ENCODE assay signal across 8 cellular contexts in genomic region chr20:63537525-63538203, GRCh38. TPM values are rescaled to one million over a fixed set of nuclear protein-coding genes. Genes with fewer than 3 reads are reported as not detected.
A peak's percentile ranks its signal among the peaks of the same experiment; 100 is the strongest.
DNase-seq lines count a peak whose midpoint lies in the region; ATAC-seq and TF ChIP-seq lines count a peak whose summit lies in the region.

No MANE protein-coding gene starts in this region.

- H3K27me3 ChIP-seq in HCT116 (ENCODE audit: insufficient read depth, low read length): no peaks in the 10 kb centered on the region
- H3K27me3 ChIP-seq in MG63: no peaks in the 10 kb centered on the region
- peaks cover 6% of the 10 kb centered on the region; the same call in 1 of the 2 replicates for H3K27me3 ChIP-seq in SJCRH30
- H3K27me3 ChIP-seq in ovary: no peaks in the 10 kb centered on the region
- peaks cover 0 to 32% of the 10 kb centered on the region in 2 donors for H3K27me3 ChIP-seq in tibial nerve

- H3K79me2 ChIP-seq in HCT116 (ENCODE audit: insufficient read depth, low read length): no peaks in the 10 kb centered on the region

- H3K4me1 ChIP-seq in HCT116 (ENCODE audit: control insufficient read depth in 1 of 2, insufficient read depth in 2 of 2, low read length in 2 of 2) (peaks cover 41 to 88% of the 10 kb centered on the region in 2 experiments), SJCRH30 (peaks cover 23% of the 10 kb centered on the region), ovary (ENCODE audit: insufficient read depth) (peaks cover 2% of the 10 kb centered on the region), tibial nerve (peaks cover 0 to 43% (median 11%) of the 10 kb centered on the region in 4 donors)

- TF ChIP-seq RAD21 in HCT116 (IDR thresholded peaks at IDR 0.05; ENCODE audit: low read depth): no peak

- H3K4me3 ChIP-seq in GM08714 (ENCODE audit: low read length) (peak overlapping the region; percentile 18; the same call in 1 of the 2 replicates), HCT116 (replicated peaks in 1 of 2; ENCODE audit: low read depth in 1 of 2, low read length in 2 of 2) (peak overlapping the region; percentile 67), MG63 (peak overlapping the region; percentile 36), SJCRH30 (peak overlapping the region; percentile 33), ovary (no peak overlapping the region), tibial nerve (peak overlapping the region in 3 of 4 donors; percentile 15 to 42 (median 36))

- H3K4me2 ChIP-seq in HCT116 (ENCODE audit: low read length): peak overlapping the region; percentile 99

- WGBS in ovary, 3 donors: 10 to 21% (median 16%) methylated on average over 29 to 34 of the region's 34 CpGs
- 8 to 13% methylated on average over 17 to 30 of the region's 34 CpGs for WGBS in tibial nerve, 2 donors

- POLR2A ChIA-PET in HCT116 (lab: Charles Lee): interaction anchor here (0.9 to 3.3 kb wide), 11 partner anchors 14 to 443 kb away, joined by 3 to 9 read pairs (median 4); partner anchors contain the start of genes PPDPF, TNFRSF6B and TPD52L2

- no peak overlapping the region for H2AFZ ChIP-seq in HCT116 (ENCODE audit: low read depth, low read length, poor library complexity, severe bottlenecking)

- peak in 2 of 3 experiments; percentile 80 to 86; a peak in 4 of 6 replicates for TF ChIP-seq CTCF in HCT116 (IDR thresholded peaks at IDR 0.05 in 2 of 3, conservative IDR thresholded peaks at IDR 0.05 in 1 of 3; ENCODE audit: borderline replicate concordance in 1 of 3, insufficient read depth in 1 of 3, low read depth in 2 of 3, low read length in 2 of 3)
- TF ChIP-seq CTCF in ovary (IDR thresholded peaks at IDR 0.05): peak; percentile 74 to 96 (median 93)
- peak; percentile 88 to 99 (median 95) for TF ChIP-seq CTCF in tibial nerve (IDR thresholded peaks at IDR 0.05)

- H4K20me1 ChIP-seq in HCT116 (ENCODE audit: insufficient read depth): no peaks in the 10 kb centered on the region

- RAD21 ChIA-PET in HCT116 (lab: Charles Lee; ENCODE audit: low non-redundant PET in 1 of 2, low total read pairs in 2 of 2, uncharacterized antibody in 2 of 2, unreplicated experiment in 2 of 2): interaction anchor here (0.6 to 2.0 kb wide), 16 partner anchors 9 to 539 kb away, joined by 3 to 8 read pairs (median 4); partner anchors contain the start of genes PPDPF (in 1 of the 2) and TPD52L2 (in 1 of the 2)

- H3K36me3 ChIP-seq in HCT116 (ENCODE audit: control insufficient read depth in 1 of 2, insufficient read depth in 2 of 2, low read length in 2 of 2) (no peaks in the 10 kb centered on the region), MG63 (no peaks in the 10 kb centered on the region), SJCRH30 (no peaks in the 10 kb centered on the region), ovary (no peaks in the 10 kb centered on the region), tibial nerve (no peaks in the 10 kb centered on the region)

- H3K9me3 ChIP-seq in HCT116 (ENCODE audit: control insufficient read depth in 1 of 2, insufficient read depth in 1 of 2, low read depth in 1 of 2, low read length in 2 of 2) (no peaks in the 10 kb centered on the region), MG63 (no peaks in the 10 kb centered on the region), SJCRH30 (replicated peaks) (no peaks in the 10 kb centered on the region), ovary (no peaks in the 10 kb centered on the region), tibial nerve (no peaks in the 10 kb centered on the region)

- intact Hi-C loops in HCT116 (cut with micrococcal nuclease) (loop anchor here (2.0 to 10.0 kb wide), 8 partner anchors 35 to 437 kb away; partner anchors contain the start of genes GMEB2, TNFRSF6B and TPD52L2), ovary (cut with DNase I) (loop anchor here (2.0 to 10.0 kb wide), 6 partner anchors 107 to 440 kb away; partner anchors contain the start of genes ABHD16B (in 2 of the 4) and SAMD10 (in 1 of the 4))

- CTCF ChIA-PET in HCT116 (lab: Charles Lee): interaction anchor here (0.6 to 3.3 kb wide), 31 partner anchors 9 to 702 kb away, joined by 3 to 30 read pairs (median 3); partner anchors contain the start of genes ARFRP1, HELZ2, PPDPF and PRPF6

- no peak for TF ChIP-seq EP300 in ovary (IDR thresholded peaks at IDR 0.05)
- TF ChIP-seq EP300 in tibial nerve (IDR thresholded peaks at IDR 0.05): peak in 1 of 2 donors; percentile 18

- no peaks in the 10 kb centered on the region for H3K9me2 ChIP-seq in HCT116 (ENCODE audit: insufficient read depth)

- peak overlapping the region; percentile 76 for H3K9ac ChIP-seq in HCT116 (ENCODE audit: low read length)

- DNase-seq in HCT116 (ENCODE audit: low read depth, low spot score) (peak; percentile 93), MG63 (peak; percentile 99), SJCRH30 (peak; percentile 100), glomerular visceral epithelial cell (ENCODE audit: extremely low spot score) (peak; percentile 94), ovary (peak; percentile 62 to 87 (median 80)), tibial nerve (ENCODE audit: low spot score in 2 of 2) (peak; percentile 43 to 71)
- peak; percentile 96 for DNase-seq in activated naive CD4-positive, alpha-beta T cell treated with Interleukin-2 at 50 U/mL for 16 hours

- no TSS peak for BruUV-seq in HCT116 (replicated peaks; lab: Mats Ljungman, UMichigan)

- ATAC-seq in HCT116: peak; percentile 84

- H3K27ac ChIP-seq in HCT116 (ENCODE audit: low read depth, low read length) (peak overlapping the region; percentile 97), SJCRH30 (peak overlapping the region; percentile 80), ovary (no peak overlapping the region), tibial nerve (peak overlapping the region in 2 of 4 donors; percentile 60 to 79)

- no peak for TF ChIP-seq POLR2A in HCT116 (IDR thresholded peaks at IDR 0.05; ENCODE audit: borderline replicate concordance, extremely low read depth, insufficient read depth, insufficient read length)
- no peak for TF ChIP-seq POLR2A in ovary (IDR thresholded peaks at IDR 0.05)
- TF ChIP-seq POLR2A in tibial nerve (IDR thresholded peaks at IDR 0.05): no peak

TF ChIP-seq in HCT116, 20 proteins besides CTCF, POLR2A, EP300 and RAD21:
- TF ChIP-seq ATF3 (IDR thresholded peaks at IDR 0.05) (no peak), POLR2AphosphoS5 (IDR thresholded peaks at IDR 0.05; ENCODE audit: low read depth, low read length) (peak; percentile 54), ZFX (IDR thresholded peaks at IDR 0.05) (peak; percentile 4; the same call in 1 of the 2 replicates)

RNA-seq across cellular contexts. Expression of gene PTK6, which starts 0.5 kb away (rescaled TPM):
- total RNA-seq in HCT116 (2021; ENCODE audit: unreplicated experiment) (6.7 TPM), ovary (under 1 TPM in 5 of 7 donors, not detected in 2; 0.08 to 0.46 (median 0.15) TPM), tibial nerve (under 1 TPM in 2 of 4 donors, not detected in 2; 0.21 to 0.90 TPM)
- 7.2 and 8.0 TPM in 2 replicates for polyA plus RNA-seq in HCT116 (2012)
- total RNA-seq in MG63 (2014; rRNA removed; shearing (Covaris generic); ENCODE audit: low replicate concordance): 0.23 and 8.0 TPM in 2 replicates
- 1.4 TPM in 2 replicates for total RNA-seq in SJCRH30 (2014; rRNA removed; shearing (Covaris generic))
- polyA plus RNA-seq in ovary: under 1 TPM; 0.07 to 0.08 TPM

RNA-seq across cellular contexts. Expression of gene SRMS, which starts 9.9 kb away (rescaled TPM):
- total RNA-seq in HCT116 (2021; ENCODE audit: unreplicated experiment) (3.2 TPM), ovary (not detected), tibial nerve (not detected)
- 1.8 and 2.5 TPM in 2 replicates for polyA plus RNA-seq in HCT116 (2012)
- total RNA-seq in MG63 (2014; rRNA removed; shearing (Covaris generic); ENCODE audit: low replicate concordance): not detected in 2 replicates
- not detected in 2 replicates for total RNA-seq in SJCRH30 (2014; rRNA removed; shearing (Covaris generic))
- polyA plus RNA-seq in ovary: not detected

RNA-seq across cellular contexts. Expression of gene FNDC11, which starts 16.3 kb away (rescaled TPM):
- total RNA-seq in HCT116 (2021; ENCODE audit: unreplicated experiment) (5.5 TPM), ovary (1 to 10 TPM in 1 of 7 donors, under 1 TPM in 5, not detected in 1; 0.10 to 5.5 (median 0.36) TPM), tibial nerve (1 to 10 TPM in 1 of 4 donors, under 1 TPM in 2, not detected in 1; 0.21 to 1.4 (median 0.30) TPM)
- 3.1 TPM in 2 replicates for polyA plus RNA-seq in HCT116 (2012)
- not detected in 2 replicates for total RNA-seq in MG63 (2014; rRNA removed; shearing (Covaris generic); ENCODE audit: low replicate concordance)
- total RNA-seq in SJCRH30 (2014; rRNA removed; shearing (Covaris generic)): 0.02 and 0.20 TPM in 2 replicates
- under 1 TPM in 1 of 2 donors, not detected in 1; 0.35 TPM for polyA plus RNA-seq in ovary

RNA-seq across cellular contexts. Expression of gene PPDPF, which starts 17.1 kb away (rescaled TPM):
- total RNA-seq in HCT116 (2021; ENCODE audit: unreplicated experiment): 346 TPM
- polyA plus RNA-seq in HCT116 (2012): 308 and 356 TPM in 2 replicates
- 21.4 and 40.1 TPM in 2 replicates for total RNA-seq in MG63 (2014; rRNA removed; shearing (Covaris generic); ENCODE audit: low replicate concordance)
- total RNA-seq in SJCRH30 (2014; rRNA removed; shearing (Covaris generic)): 149 and 171 TPM in 2 replicates
- 100 to 1,000 TPM in 6 of 7 donors, 10 to 100 TPM in 1; 53.8 to 315 (median 201) TPM for total RNA-seq in ovary
- 100 to 1,000 TPM in 1 of 2 donors, 1 to 10 TPM in 1; 4.9 to 232 TPM for polyA plus RNA-seq in ovary
- 100 to 1,000 TPM in 3 of 4 donors, 10 to 100 TPM in 1; 59.0 to 165 (median 119) TPM for total RNA-seq in tibial nerve

RNA-seq across cellular contexts. Expression of gene HELZ2, which starts 36.4 kb away (rescaled TPM):
- total RNA-seq in HCT116 (2021; ENCODE audit: unreplicated experiment): 44.0 TPM
- 40.3 and 54.7 TPM in 2 replicates for polyA plus RNA-seq in HCT116 (2012)
- 26.4 and 34.4 TPM in 2 replicates for total RNA-seq in MG63 (2014; rRNA removed; shearing (Covaris generic); ENCODE audit: low replicate concordance)
- 4.6 and 5.7 TPM in 2 replicates for total RNA-seq in SJCRH30 (2014; rRNA removed; shearing (Covaris generic))
- 10 to 100 TPM in 6 of 7 donors, 1 to 10 TPM in 1; 9.4 to 19.6 (median 17.6) TPM for total RNA-seq in ovary
- polyA plus RNA-seq in ovary: 10 to 100 TPM in 1 of 2 donors, 1 to 10 TPM in 1; 1.8 to 10.5 TPM
- 10 to 100 TPM; 16.3 to 33.7 (median 24.7) TPM for total RNA-seq in tibial nerve

Comparison
In these comparisons a context has a peak if more than half of its experiments do, and no peak if none do; other contexts are left out.
1. H3K27ac ChIP-seq: peak in HCT116 (single experiment) and SJCRH30 (single experiment); none in ovary (0 of 2).
2. Peak in every context shown above with its lines, with median percentiles within 50 percentile points of each other: DNase-seq and CTCF ChIP-seq.